In the genomic region with DNA sequence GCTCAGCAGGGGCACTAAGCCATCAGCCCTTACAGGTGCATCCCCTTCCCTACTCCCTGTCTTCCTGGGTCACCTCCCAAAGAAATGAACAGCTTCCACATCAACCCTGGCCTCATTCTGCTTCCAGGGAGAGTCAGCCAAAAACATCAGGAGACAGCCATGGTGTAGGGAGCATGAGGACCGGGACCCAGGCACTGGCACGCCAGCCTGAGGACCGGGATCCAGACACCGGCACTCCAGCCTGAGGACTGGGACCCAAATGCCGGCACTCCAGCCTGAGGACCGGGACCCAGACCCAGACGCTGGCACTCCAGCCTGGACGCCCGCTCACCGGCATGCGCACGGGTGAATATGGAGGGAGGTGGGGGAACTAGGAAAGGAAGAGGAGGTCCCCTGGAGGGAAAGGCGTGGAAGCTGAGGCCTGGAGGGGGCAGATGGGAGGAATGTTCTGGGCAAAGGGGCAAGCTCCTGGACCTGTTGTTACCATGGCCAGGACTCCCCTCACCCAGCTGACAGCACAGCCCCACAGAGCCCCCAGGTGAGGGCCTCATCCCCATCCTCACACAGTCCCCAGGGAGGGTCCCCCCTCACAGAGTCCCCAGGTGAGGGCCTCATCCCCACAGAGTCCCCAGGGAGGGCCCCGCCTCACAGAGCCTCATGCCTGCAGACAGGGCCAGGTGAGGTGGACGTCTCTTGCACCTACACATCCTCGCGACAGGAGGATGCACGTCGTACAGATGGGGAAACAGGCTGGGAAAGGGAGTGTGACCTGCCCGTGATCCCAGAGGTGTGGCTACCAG, we compare ENCODE assay signal across 14 cellular contexts. TPM values are rescaled to one million over a fixed set of nuclear protein-coding genes. Genes with fewer than 3 reads are reported as not detected.
"Had no signal": no experiment of that assay in that cellular context is flagged by ENCODE, and none has a peak within 500 bp of the region (broad histone marks: within the 10 kb centered on the region; RNA-seq: fewer than 3 reads in every experiment).

No MANE protein-coding gene starts in this region.

- H3K36me3 Mint-ChIP-seq: natural killer cell treated with Interleukin-12 subunit alpha and Interleukin-12 subunit beta and Interleukin-15 and Interleukin-18, amount 100 ng/mL, for 72 hours had no signal

- H3K27ac Mint-ChIP-seq: activated CD4-positive, alpha-beta T cell treated with anti-CD3 and anti-CD28 coated beads, Interleukin-2, amount 10 ng/mL, durations not matched to agents 24 days and 14 days; activated naive CD4-positive, alpha-beta T cell treated with anti-CD3 and anti-CD28 coated beads, Interleukin-2, amount 10 ng/mL, durations not matched to agents 7 days and 5 days; activated naive CD8-positive, alpha-beta T cell treated with anti-CD3 and anti-CD28 coated beads, Interleukin-2, amount 50 U/mL, for 24 hours; natural killer cell treated with Interleukin-12 subunit alpha and Interleukin-12 subunit beta and Interleukin-15 and Interleukin-18, amount 100 ng/mL, for 72 hours had no signal

- ATAC-seq: activated CD8-positive, alpha-beta T cell treated with anti-CD3 and anti-CD28 coated beads, Interleukin-2, amount 10 ng/mL, durations not matched to agents 7 days and 5 days; activated naive CD8-positive, alpha-beta T cell treated with anti-CD3 and anti-CD28 coated beads, Interleukin-2, amount 50 U/mL, for 24 hours; activated T-cell treated with anti-CD3 and anti-CD28 coated beads, Interleukin-2, amount 50 U/mL, for 4 hours; natural killer cell treated with Interleukin-12 subunit alpha and Interleukin-12 subunit beta and Interleukin-15 and Interleukin-18, amount 100 ng/mL, for 72 hours; upper lobe of right lung had no signal

- H3K4me3 Mint-ChIP-seq: activated CD4-positive, alpha-beta T cell treated with anti-CD3 and anti-CD28 coated beads, Interleukin-2, amount 10 ng/mL, durations not matched to agents 24 days and 14 days; activated CD8-positive, alpha-beta T cell treated with anti-CD3 and anti-CD28 coated beads, Interleukin-2, amount 10 ng/mL, durations not matched to agents 7 days and 5 days; activated naive CD4-positive, alpha-beta T cell treated with anti-CD3 and anti-CD28 coated beads, Interleukin-2, amount 10 ng/mL, durations not matched to agents 7 days and 5 days; activated naive CD8-positive, alpha-beta T cell treated with anti-CD3 and anti-CD28 coated beads, Interleukin-2, amount 50 U/mL, for 24 hours; activated T-cell treated with anti-CD3 and anti-CD28 coated beads, Interleukin-2, amount 50 U/mL, for 4 hours; central memory CD8-positive, alpha-beta T cell; natural killer cell treated with Interleukin-12 subunit alpha and Interleukin-12 subunit beta and Interleukin-15 and Interleukin-18, amount 100 ng/mL, for 72 hours had no signal

- H3K9me3 Mint-ChIP-seq: activated CD4-positive, alpha-beta T cell treated with anti-CD3 and anti-CD28 coated beads, Interleukin-2, amount 10 ng/mL, durations not matched to agents 24 days and 14 days; activated naive CD4-positive, alpha-beta T cell treated with anti-CD3 and anti-CD28 coated beads, Interleukin-2, amount 10 ng/mL, durations not matched to agents 7 days and 5 days; activated naive CD8-positive, alpha-beta T cell treated with anti-CD3 and anti-CD28 coated beads, Interleukin-2, amount 50 U/mL, for 24 hours; activated T-cell treated with anti-CD3 and anti-CD28 coated beads, Interleukin-2, amount 50 U/mL, for 4 hours; central memory CD8-positive, alpha-beta T cell; natural killer cell treated with Interleukin-12 subunit alpha and Interleukin-12 subunit beta and Interleukin-15 and Interleukin-18, amount 100 ng/mL, for 72 hours had no signal

- H3K36me3 ChIP-seq: brain microvascular endothelial cell, thoracic aorta, upper lobe of right lung had no signal

- H3K27me3 Mint-ChIP-seq: activated naive CD8-positive, alpha-beta T cell treated with anti-CD3 and anti-CD28 coated beads, Interleukin-2, amount 50 U/mL, for 24 hours; central memory CD8-positive, alpha-beta T cell; natural killer cell treated with Interleukin-12 subunit alpha and Interleukin-12 subunit beta and Interleukin-15 and Interleukin-18, amount 100 ng/mL, for 72 hours had no signal

- H3K27ac ChIP-seq: brain microvascular endothelial cell, thoracic aorta, upper lobe of right lung had no signal

- H3K9me3 ChIP-seq: thoracic aorta, upper lobe of right lung had no signal

- H3K4me3 ChIP-seq: thoracic aorta, upper lobe of right lung had no signal

- DNase-seq: activated CD4-positive, alpha-beta T cell treated with anti-CD3 and anti-CD28 coated beads, Interleukin-2, amount 10 ng/mL, durations not matched to agents 24 days and 14 days; activated CD8-positive, alpha-beta T cell treated with anti-CD3 and anti-CD28 coated beads, Interleukin-2, amount 10 ng/mL, durations not matched to agents 7 days and 5 days; activated naive CD4-positive, alpha-beta T cell treated with anti-CD3 and anti-CD28 coated beads, Interleukin-2, amount 10 ng/mL, durations not matched to agents 7 days and 5 days; activated naive CD8-positive, alpha-beta T cell treated with anti-CD3 and anti-CD28 coated beads, Interleukin-2, amount 50 U/mL, for 24 hours; activated T-cell treated with anti-CD3 and anti-CD28 coated beads, Interleukin-2, amount 50 U/mL, for 4 hours; anterior cingulate cortex; brain microvascular endothelial cell; cortex of kidney; head of caudate nucleus; kidney glomerular epithelial cell; upper lobe of right lung had no signal

RNA-seq across cellular contexts. Expression of gene COL9A3, which starts 46.5 kb away (rescaled TPM):
- total RNA-seq: activated CD4-positive, alpha-beta T cell treated with anti-CD3 and anti-CD28 coated beads, Interleukin-2, amount 10 ng/mL, durations not matched to agents 24 days and 14 days; activated CD8-positive, alpha-beta T cell treated with anti-CD3 and anti-CD28 coated beads, Interleukin-2, amount 10 ng/mL, durations not matched to agents 7 days and 5 days; natural killer cell treated with Interleukin-12 subunit alpha and Interleukin-12 subunit beta and Interleukin-15 and Interleukin-18, amount 100 ng/mL, for 72 hours had no signal
